Comparison of ENCODE assay signal across 1 cellular context in the genomic region with DNA sequence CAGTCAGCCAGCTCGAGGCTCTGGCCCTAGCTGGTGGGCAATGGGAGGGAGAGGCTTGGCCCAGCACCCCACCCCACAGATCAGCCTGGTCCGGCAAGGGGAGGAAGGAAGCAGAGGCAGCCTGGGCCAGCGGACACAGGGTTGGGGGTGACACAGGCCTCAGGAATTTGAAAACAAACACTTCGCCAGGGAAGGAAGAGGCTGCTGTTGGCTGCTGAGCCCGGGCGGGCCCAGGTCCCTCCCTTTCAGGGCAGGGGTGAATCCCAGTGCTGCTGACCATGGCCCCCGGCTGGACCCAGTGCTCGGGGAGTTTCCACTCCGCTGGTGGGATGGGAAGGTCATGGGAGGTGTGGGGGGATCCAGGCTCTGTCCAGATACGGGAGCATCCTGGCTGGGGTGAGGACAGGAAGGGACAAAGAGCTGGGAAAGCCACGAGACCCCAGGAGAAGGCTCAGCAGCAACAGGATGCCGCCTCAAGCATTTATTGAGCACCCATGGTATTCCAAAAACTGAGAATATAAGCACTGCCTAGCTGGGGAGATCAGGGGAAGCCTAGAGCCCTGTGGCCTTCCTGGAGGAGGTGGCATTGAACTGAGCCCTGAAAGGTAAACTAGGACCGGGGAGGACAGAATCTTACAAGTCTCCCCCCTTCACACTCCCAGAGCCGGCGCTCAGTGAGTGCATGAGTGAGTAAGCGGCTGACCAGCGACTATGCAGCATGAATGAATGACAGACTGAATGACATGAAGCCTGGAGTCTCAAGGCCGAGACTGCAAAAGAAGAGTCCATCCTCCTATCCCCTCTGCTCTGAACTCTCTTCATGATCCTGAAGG.
A peak's percentile ranks its signal among the peaks of the same experiment; 100 is the strongest.
TF ChIP-seq lines count a peak whose summit lies in the region.

No MANE protein-coding gene starts in this region.

TF ChIP-seq in HepG2, 621 proteins besides CTCF, POLR2A, EP300 and RAD21 (continued from another document and continues in another):
- TF ChIP-seq, protein P1, sequence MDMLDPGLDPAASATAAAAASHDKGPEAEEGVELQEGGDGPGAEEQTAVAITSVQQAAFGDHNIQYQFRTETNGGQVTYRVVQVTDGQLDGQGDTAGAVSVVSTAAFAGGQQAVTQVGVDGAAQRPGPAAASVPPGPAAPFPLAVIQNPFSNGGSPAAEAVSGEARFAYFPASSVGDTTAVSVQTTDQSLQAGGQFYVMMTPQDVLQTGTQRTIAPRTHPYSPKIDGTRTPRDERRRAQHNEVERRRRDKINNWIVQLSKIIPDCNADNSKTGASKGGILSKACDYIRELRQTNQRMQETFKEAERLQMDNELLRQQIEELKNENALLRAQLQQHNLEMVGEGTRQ (IDR thresholded peaks at IDR 0.05; ENCODE audit: low read depth, low read length): no peak
- TF ChIP-seq, protein P1 (CRISPR knock-in tag; IDR thresholded peaks at IDR 0.05; ENCODE audit: borderline replicate concordance): no peak
- no peak for TF ChIP-seq SMC3 (IDR thresholded peaks at IDR 0.05; ENCODE audit: low read length)
- TF ChIP-seq, protein P2, sequence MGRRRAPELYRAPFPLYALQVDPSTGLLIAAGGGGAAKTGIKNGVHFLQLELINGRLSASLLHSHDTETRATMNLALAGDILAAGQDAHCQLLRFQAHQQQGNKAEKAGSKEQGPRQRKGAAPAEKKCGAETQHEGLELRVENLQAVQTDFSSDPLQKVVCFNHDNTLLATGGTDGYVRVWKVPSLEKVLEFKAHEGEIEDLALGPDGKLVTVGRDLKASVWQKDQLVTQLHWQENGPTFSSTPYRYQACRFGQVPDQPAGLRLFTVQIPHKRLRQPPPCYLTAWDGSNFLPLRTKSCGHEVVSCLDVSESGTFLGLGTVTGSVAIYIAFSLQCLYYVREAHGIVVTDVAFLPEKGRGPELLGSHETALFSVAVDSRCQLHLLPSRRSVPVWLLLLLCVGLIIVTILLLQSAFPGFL (CRISPR knock-in tag; IDR thresholded peaks at IDR 0.05): no peak
- TF ChIP-seq, protein P3, sequence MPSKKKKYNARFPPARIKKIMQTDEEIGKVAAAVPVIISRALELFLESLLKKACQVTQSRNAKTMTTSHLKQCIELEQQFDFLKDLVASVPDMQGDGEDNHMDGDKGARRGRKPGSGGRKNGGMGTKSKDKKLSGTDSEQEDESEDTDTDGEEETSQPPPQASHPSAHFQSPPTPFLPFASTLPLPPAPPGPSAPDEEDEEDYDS (CRISPR knock-in tag; IDR thresholded peaks at IDR 0.05): peak; percentile 40
- TF ChIP-seq CEBPG (CRISPR knock-in tag; IDR thresholded peaks at IDR 0.05): no peak
- no peak for TF ChIP-seq EED (CRISPR knock-in tag; IDR thresholded peaks at IDR 0.05)
- TF ChIP-seq NKX3-1 (CRISPR knock-in tag; IDR thresholded peaks at IDR 0.05): no peak
- peak; percentile 96 for TF ChIP-seq ZNF292 (CRISPR knock-in tag; IDR thresholded peaks at IDR 0.05; ENCODE audit: borderline replicate concordance, low read depth)
- 0 out of 2 replicates have a peak, but pooled peaks have one; percentile 31 for TF ChIP-seq ZNF446 (CRISPR knock-in tag; IDR thresholded peaks at IDR 0.05)
- peak; percentile 36; the same call in 1 of the 2 replicates for TF ChIP-seq ZNF556 (CRISPR knock-in tag; IDR thresholded peaks at IDR 0.05; ENCODE audit: borderline replicate concordance)
- TF ChIP-seq CENPX (CRISPR knock-in tag; IDR thresholded peaks at IDR 0.05): no peak
- TF ChIP-seq, protein P4, sequence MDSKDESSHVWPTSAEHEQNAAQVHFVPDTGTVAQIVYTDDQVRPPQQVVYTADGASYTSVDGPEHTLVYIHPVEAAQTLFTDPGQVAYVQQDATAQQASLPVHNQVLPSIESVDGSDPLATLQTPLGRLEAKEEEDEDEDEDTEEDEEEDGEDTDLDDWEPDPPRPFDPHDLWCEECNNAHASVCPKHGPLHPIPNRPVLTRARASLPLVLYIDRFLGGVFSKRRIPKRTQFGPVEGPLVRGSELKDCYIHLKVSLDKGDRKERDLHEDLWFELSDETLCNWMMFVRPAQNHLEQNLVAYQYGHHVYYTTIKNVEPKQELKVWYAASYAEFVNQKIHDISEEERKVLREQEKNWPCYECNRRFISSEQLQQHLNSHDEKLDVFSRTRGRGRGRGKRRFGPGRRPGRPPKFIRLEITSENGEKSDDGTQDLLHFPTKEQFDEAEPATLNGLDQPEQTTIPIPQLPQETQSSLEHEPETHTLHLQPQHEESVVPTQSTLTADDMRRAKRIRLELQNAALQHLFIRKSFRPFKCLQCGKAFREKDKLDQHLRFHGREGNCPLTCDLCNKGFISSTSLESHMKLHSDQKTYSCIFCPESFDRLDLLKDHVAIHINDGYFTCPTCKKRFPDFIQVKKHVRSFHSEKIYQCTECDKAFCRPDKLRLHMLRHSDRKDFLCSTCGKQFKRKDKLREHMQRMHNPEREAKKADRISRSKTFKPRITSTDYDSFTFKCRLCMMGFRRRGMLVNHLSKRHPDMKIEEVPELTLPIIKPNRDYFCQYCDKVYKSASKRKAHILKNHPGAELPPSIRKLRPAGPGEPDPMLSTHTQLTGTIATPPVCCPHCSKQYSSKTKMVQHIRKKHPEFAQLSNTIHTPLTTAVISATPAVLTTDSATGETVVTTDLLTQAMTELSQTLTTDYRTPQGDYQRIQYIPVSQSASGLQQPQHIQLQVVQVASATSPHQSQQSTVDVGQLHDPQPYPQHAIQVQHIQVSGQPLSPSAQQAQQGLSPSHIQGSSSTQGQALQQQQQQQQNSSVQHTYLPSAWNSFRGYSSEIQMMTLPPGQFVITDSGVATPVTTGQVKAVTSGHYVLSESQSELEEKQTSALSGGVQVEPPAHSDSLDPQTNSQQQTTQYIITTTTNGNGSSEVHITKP (CRISPR knock-in tag; IDR thresholded peaks at IDR 0.05; ENCODE audit: low read depth): no peak
- no peak for TF ChIP-seq SRSF9 (IDR thresholded peaks at IDR 0.05; ENCODE audit: borderline replicate concordance, insufficient read depth, low read depth, low read length, poor library complexity, severe bottlenecking)
- no peak for TF ChIP-seq NR1H2 (CRISPR knock-in tag; IDR thresholded peaks at IDR 0.05; ENCODE audit: borderline replicate concordance, low read depth)
- TF ChIP-seq, protein P5, sequence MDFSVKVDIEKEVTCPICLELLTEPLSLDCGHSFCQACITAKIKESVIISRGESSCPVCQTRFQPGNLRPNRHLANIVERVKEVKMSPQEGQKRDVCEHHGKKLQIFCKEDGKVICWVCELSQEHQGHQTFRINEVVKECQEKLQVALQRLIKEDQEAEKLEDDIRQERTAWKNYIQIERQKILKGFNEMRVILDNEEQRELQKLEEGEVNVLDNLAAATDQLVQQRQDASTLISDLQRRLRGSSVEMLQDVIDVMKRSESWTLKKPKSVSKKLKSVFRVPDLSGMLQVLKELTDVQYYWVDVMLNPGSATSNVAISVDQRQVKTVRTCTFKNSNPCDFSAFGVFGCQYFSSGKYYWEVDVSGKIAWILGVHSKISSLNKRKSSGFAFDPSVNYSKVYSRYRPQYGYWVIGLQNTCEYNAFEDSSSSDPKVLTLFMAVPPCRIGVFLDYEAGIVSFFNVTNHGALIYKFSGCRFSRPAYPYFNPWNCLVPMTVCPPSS (IDR thresholded peaks at IDR 0.05): no peak
- no peak for TF ChIP-seq ZNF615 (CRISPR knock-in tag; IDR thresholded peaks at IDR 0.05; ENCODE audit: borderline replicate concordance)
- TF ChIP-seq ZNF652 (CRISPR knock-in tag; IDR thresholded peaks at IDR 0.05; ENCODE audit: borderline replicate concordance, low read depth): no peak
- TF ChIP-seq, protein P6, sequence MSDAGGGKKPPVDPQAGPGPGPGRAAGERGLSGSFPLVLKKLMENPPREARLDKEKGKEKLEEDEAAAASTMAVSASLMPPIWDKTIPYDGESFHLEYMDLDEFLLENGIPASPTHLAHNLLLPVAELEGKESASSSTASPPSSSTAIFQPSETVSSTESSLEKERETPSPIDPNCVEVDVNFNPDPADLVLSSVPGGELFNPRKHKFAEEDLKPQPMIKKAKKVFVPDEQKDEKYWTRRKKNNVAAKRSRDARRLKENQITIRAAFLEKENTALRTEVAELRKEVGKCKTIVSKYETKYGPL (CRISPR knock-in tag; IDR thresholded peaks at IDR 0.05): no peak
- TF ChIP-seq, protein P7, sequence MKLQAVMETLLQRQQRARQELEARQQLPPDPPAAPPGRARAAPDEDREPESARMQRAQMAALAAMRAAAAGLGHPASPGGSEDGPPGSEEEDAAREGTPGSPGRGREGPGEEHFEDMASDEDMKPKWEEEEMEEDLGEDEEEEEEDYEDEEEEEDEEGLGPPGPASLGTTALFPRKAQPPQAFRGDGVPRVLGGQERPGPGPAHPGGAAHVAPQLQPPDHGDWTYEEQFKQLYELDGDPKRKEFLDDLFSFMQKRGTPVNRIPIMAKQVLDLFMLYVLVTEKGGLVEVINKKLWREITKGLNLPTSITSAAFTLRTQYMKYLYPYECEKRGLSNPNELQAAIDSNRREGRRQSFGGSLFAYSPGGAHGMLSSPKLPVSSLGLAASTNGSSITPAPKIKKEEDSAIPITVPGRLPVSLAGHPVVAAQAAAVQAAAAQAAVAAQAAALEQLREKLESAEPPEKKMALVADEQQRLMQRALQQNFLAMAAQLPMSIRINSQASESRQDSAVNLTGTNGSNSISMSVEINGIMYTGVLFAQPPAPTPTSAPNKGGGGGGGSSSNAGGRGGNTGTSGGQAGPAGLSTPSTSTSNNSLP (IDR thresholded peaks at IDR 0.05; ENCODE audit: low read depth, low read length): no peak
- TF ChIP-seq, protein P8, sequence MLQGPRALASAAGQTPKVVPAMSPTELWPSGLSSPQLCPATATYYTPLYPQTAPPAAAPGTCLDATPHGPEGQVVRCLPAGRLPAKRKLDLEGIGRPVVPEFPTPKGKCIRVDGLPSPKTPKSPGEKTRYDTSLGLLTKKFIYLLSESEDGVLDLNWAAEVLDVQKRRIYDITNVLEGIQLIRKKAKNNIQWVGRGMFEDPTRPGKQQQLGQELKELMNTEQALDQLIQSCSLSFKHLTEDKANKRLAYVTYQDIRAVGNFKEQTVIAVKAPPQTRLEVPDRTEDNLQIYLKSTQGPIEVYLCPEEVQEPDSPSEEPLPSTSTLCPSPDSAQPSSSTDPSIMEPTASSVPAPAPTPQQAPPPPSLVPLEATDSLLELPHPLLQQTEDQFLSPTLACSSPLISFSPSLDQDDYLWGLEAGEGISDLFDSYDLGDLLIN (CRISPR knock-in tag; IDR thresholded peaks at IDR 0.05; ENCODE audit: borderline replicate concordance): no peak
- TF ChIP-seq, protein P9, sequence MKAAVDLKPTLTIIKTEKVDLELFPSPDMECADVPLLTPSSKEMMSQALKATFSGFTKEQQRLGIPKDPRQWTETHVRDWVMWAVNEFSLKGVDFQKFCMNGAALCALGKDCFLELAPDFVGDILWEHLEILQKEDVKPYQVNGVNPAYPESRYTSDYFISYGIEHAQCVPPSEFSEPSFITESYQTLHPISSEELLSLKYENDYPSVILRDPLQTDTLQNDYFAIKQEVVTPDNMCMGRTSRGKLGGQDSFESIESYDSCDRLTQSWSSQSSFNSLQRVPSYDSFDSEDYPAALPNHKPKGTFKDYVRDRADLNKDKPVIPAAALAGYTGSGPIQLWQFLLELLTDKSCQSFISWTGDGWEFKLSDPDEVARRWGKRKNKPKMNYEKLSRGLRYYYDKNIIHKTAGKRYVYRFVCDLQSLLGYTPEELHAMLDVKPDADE (CRISPR knock-in tag; IDR thresholded peaks at IDR 0.05): no peak
- no peak for TF ChIP-seq HNRNPK (IDR thresholded peaks at IDR 0.05; ENCODE audit: low read depth, low read length, poor library complexity, severe bottlenecking)
- TF ChIP-seq, protein P10, sequence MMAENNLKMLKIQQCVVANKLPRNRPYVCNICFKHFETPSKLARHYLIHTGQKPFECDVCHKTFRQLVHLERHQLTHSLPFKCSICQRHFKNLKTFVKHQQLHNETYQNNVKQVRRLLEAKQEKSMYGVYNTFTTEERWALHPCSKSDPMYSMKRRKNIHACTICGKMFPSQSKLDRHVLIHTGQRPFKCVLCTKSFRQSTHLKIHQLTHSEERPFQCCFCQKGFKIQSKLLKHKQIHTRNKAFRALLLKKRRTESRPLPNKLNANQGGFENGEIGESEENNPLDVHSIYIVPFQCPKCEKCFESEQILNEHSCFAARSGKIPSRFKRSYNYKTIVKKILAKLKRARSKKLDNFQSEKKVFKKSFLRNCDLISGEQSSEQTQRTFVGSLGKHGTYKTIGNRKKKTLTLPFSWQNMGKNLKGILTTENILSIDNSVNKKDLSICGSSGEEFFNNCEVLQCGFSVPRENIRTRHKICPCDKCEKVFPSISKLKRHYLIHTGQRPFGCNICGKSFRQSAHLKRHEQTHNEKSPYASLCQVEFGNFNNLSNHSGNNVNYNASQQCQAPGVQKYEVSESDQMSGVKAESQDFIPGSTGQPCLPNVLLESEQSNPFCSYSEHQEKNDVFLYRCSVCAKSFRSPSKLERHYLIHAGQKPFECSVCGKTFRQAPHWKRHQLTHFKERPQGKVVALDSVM (CRISPR knock-in tag; IDR thresholded peaks at IDR 0.05): peak; percentile 40; the same call in 1 of the 2 replicates
- TF ChIP-seq, protein P11, sequence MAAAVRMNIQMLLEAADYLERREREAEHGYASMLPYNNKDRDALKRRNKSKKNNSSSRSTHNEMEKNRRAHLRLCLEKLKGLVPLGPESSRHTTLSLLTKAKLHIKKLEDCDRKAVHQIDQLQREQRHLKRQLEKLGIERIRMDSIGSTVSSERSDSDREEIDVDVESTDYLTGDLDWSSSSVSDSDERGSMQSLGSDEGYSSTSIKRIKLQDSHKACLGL (CRISPR knock-in tag; IDR thresholded peaks at IDR 0.05): no peak
- peak; percentile 69 for TF ChIP-seq NCOA2 (CRISPR knock-in tag; IDR thresholded peaks at IDR 0.05)
- TF ChIP-seq, protein P12, sequence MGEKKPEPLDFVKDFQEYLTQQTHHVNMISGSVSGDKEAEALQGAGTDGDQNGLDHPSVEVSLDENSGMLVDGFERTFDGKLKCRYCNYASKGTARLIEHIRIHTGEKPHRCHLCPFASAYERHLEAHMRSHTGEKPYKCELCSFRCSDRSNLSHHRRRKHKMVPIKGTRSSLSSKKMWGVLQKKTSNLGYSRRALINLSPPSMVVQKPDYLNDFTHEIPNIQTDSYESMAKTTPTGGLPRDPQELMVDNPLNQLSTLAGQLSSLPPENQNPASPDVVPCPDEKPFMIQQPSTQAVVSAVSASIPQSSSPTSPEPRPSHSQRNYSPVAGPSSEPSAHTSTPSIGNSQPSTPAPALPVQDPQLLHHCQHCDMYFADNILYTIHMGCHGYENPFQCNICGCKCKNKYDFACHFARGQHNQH (CRISPR knock-in tag; IDR thresholded peaks at IDR 0.05): peak; percentile 54; the same call in 1 of the 2 replicates
- TF ChIP-seq SCMH1 (CRISPR knock-in tag; IDR thresholded peaks at IDR 0.05; ENCODE audit: borderline replicate concordance): no peak
- no peak; a peak in 1 of 4 replicates for TF ChIP-seq NR2F1 (CRISPR knock-in tag; IDR thresholded peaks at IDR 0.05)
- no peak for TF ChIP-seq PAF1 (CRISPR knock-in tag; IDR thresholded peaks at IDR 0.05)
- TF ChIP-seq ZNF678 (CRISPR knock-in tag; IDR thresholded peaks at IDR 0.05): no peak
- TF ChIP-seq, protein P13, sequence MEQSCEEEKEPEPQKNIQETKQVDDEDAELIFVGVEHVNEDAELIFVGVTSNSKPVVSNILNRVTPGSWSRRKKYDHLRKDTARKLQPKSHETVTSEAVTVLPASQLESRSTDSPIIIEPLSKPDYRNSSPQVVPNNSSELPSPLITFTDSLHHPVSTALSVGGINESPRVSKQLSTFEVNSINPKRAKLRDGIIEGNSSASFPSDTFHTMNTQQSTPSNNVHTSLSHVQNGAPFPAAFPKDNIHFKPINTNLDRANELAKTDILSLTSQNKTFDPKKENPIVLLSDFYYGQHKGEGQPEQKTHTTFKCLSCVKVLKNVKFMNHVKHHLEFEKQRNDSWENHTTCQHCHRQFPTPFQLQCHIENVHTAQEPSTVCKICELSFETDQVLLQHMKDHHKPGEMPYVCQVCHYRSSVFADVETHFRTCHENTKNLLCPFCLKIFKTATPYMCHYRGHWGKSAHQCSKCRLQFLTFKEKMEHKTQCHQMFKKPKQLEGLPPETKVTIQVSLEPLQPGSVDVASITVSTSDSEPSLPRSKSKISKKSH (CRISPR knock-in tag; IDR thresholded peaks at IDR 0.05; ENCODE audit: borderline replicate concordance): no peak
- TF ChIP-seq SPEN (CRISPR knock-in tag; IDR thresholded peaks at IDR 0.05; ENCODE audit: low read depth): peak; percentile 60
